ENCODE assay signal across 17 cellular contexts in genomic region chr20:63164681-63165537, GRCh38. TPM values are rescaled to one million over a fixed set of nuclear protein-coding genes. Genes with fewer than 3 reads are reported as not detected.
DNase-seq lines count a peak whose midpoint lies in the region; ATAC-seq and TF ChIP-seq lines count a peak whose summit lies in the region.
"Had no signal": no experiment of that assay in that cellular context is flagged by ENCODE, and none has a peak within 500 bp of the region (broad histone marks: within the 10 kb centered on the region; RNA-seq: fewer than 3 reads in every experiment).

No MANE protein-coding gene starts in this region.

- H3K27me3 ChIP-seq in BLaER1, result no peaks in the 10 kb centered on the region
- H3K27me3 ChIP-seq in BLaER1 treated with 17β-estradiol and CSF1 and Interleukin-3, amounts not matched to agents 10 nM and 100 nM, result peaks cover 0 to 34% (median 0%) of the 10 kb centered on the region in 11 experiments; a peak in 7 of 22 replicates
- peaks cover 2% of the 10 kb centered on the region for H3K27me3 ChIP-seq in neural progenitor cell
- no peaks in the 10 kb centered on the region for H3K27me3 ChIP-seq in uterus

- H3K27ac ChIP-seq in BLaER1 (peak overlapping the region; percentile 83), neural progenitor cell (no peak overlapping the region), uterus (no peak overlapping the region)
- H3K27ac ChIP-seq in BLaER1 treated with 17β-estradiol and CSF1 and Interleukin-3, amounts not matched to agents 10 nM and 100 nM, result peak overlapping the region in 5 of 11 experiments; percentile 9 to 54 (median 33); a peak in 6 of 22 replicates

- H3K4me1 Mint-ChIP-seq in glutamatergic neuron (ENCODE audit: low read depth, unreplicated experiment) (peaks cover 11% of the 10 kb centered on the region), neural progenitor cell (peaks cover 34% of the 10 kb centered on the region), type B pancreatic cell (ENCODE audit: unreplicated experiment) (no peaks in the 10 kb centered on the region)
- H3K4me1 Mint-ChIP-seq: CD14-positive monocyte; CD4-positive, alpha-beta memory T cell had no signal

- H3K27me3 Mint-ChIP-seq in glutamatergic neuron (ENCODE audit: unreplicated experiment), result peaks cover 5% of the 10 kb centered on the region
- peaks cover 16% of the 10 kb centered on the region for H3K27me3 Mint-ChIP-seq in neural progenitor cell (ENCODE audit: insufficient read depth, low read depth)
- H3K27me3 Mint-ChIP-seq in type B pancreatic cell, result peaks cover 40% of the 10 kb centered on the region

- H3K79me2 ChIP-seq in neural progenitor cell (ENCODE audit: low read depth), result no peaks in the 10 kb centered on the region

- peaks cover 14% of the 10 kb centered on the region for H3K9me3 Mint-ChIP-seq in glutamatergic neuron (ENCODE audit: unreplicated experiment)
- H3K9me3 Mint-ChIP-seq in neural progenitor cell, result no peaks in the 10 kb centered on the region
- H3K9me3 Mint-ChIP-seq in type B pancreatic cell, result no peaks in the 10 kb centered on the region
- H3K9me3 Mint-ChIP-seq: CD4-positive, alpha-beta memory T cell had no signal

- no peaks in the 10 kb centered on the region for H3K36me3 ChIP-seq in BLaER1
- H3K36me3 ChIP-seq in BLaER1 treated with 17β-estradiol and CSF1 and Interleukin-3, amounts not matched to agents 10 nM and 100 nM, result no peaks in the 10 kb centered on the region
- no peaks in the 10 kb centered on the region for H3K36me3 ChIP-seq in neural progenitor cell
- H3K36me3 ChIP-seq in uterus, result no peaks in the 10 kb centered on the region
- H3K36me3 ChIP-seq: BE2C had no signal

- H3K4me2 ChIP-seq in BLaER1, result peak overlapping the region; percentile 94
- H3K4me2 ChIP-seq in BLaER1 treated with 17β-estradiol and CSF1 and Interleukin-3, amounts not matched to agents 10 nM and 100 nM, result peak overlapping the region; percentile 54 to 99 (median 87)
- no peak overlapping the region for H3K4me2 ChIP-seq in neural progenitor cell
- H3K4me2 ChIP-seq: GM23338 had no signal

- intact Hi-C loops in uterus (cut with DNase I; ENCODE audit: low total_unique reads), result no loop called here

- peak overlapping the region; percentile 68 for H3K4me3 ChIP-seq in BLaER1
- peak overlapping the region in 2 of 10 experiments; percentile 57 to 60; a peak in 6 of 20 replicates for H3K4me3 ChIP-seq in BLaER1 treated with 17β-estradiol and CSF1 and Interleukin-3, amounts not matched to agents 10 nM and 100 nM
- H3K4me3 ChIP-seq in neural progenitor cell, result no peak overlapping the region
- H3K4me3 ChIP-seq in uterus, result no peak overlapping the region
- H3K4me3 ChIP-seq: GM23338 had no signal

- H2AFZ ChIP-seq in neural progenitor cell (replicated peaks), result no peak overlapping the region
- H2AFZ ChIP-seq: GM23338 had no signal

- H3K4me3 Mint-ChIP-seq in glutamatergic neuron (ENCODE audit: unreplicated experiment) (no peak overlapping the region), neural progenitor cell (no peak overlapping the region), type B pancreatic cell (no peak overlapping the region)
- H3K4me3 Mint-ChIP-seq: CD14-positive monocyte; CD4-positive, alpha-beta memory T cell; GM23338 had no signal

- peaks cover 6% of the 10 kb centered on the region for H3F3A ChIP-seq in neural progenitor cell (ENCODE audit: low read depth)

- H3K36me3 Mint-ChIP-seq in glutamatergic neuron (ENCODE audit: unreplicated experiment) (peaks cover 5% of the 10 kb centered on the region), neural progenitor cell (peaks cover 2% of the 10 kb centered on the region), type B pancreatic cell (no peaks in the 10 kb centered on the region)
- H3K36me3 Mint-ChIP-seq: CD14-positive monocyte; CD4-positive, alpha-beta memory T cell had no signal

- H3K4me1 ChIP-seq in BLaER1 (peaks cover 99% of the 10 kb centered on the region), neural progenitor cell (peaks cover 9% of the 10 kb centered on the region), uterus (no peaks in the 10 kb centered on the region)
- H3K4me1 ChIP-seq in BLaER1 treated with 17β-estradiol and CSF1 and Interleukin-3, amounts not matched to agents 10 nM and 100 nM, result peaks cover 45 to 98% (median 97%) of the 10 kb centered on the region in 10 experiments
- H3K4me1 ChIP-seq: BE2C had no signal

- no peak for TF ChIP-seq POLR2A in uterus (IDR thresholded peaks at IDR 0.05)

- no peak overlapping the region for H3K27ac Mint-ChIP-seq in glutamatergic neuron (ENCODE audit: unreplicated experiment)
- peak overlapping the region; percentile 82 for H3K27ac Mint-ChIP-seq in neural progenitor cell
- H3K27ac Mint-ChIP-seq in type B pancreatic cell, result no peak overlapping the region
- H3K27ac Mint-ChIP-seq: CD4-positive, alpha-beta memory T cell; GM23338 had no signal

- TF ChIP-seq CTCF in glutamatergic neuron (IDR thresholded peaks at IDR 0.05; ENCODE audit: partially characterized antibody, unreplicated experiment) (no peak), neural progenitor cell (IDR thresholded peaks at IDR 0.05) (no peak), type B pancreatic cell (conservative IDR thresholded peaks at IDR 0.05) (no peak), uterus (IDR thresholded peaks at IDR 0.05) (no peak)

- H4K20me1 ChIP-seq in BLaER1 (no peaks in the 10 kb centered on the region), neural progenitor cell (ENCODE audit: low read depth) (no peaks in the 10 kb centered on the region)
- H4K20me1 ChIP-seq in BLaER1 treated with 17β-estradiol and CSF1 and Interleukin-3, amounts not matched to agents 10 nM and 100 nM, result peaks cover 0 to 46% (median 0%) of the 10 kb centered on the region in 11 experiments; a peak in 5 of 22 replicates

- H3K9ac ChIP-seq in BLaER1 (peak overlapping the region; percentile 80), neural progenitor cell (no peak overlapping the region)
- peak overlapping the region in 4 of 11 experiments; percentile 58 to 74 (median 62); a peak in 7 of 22 replicates for H3K9ac ChIP-seq in BLaER1 treated with 17β-estradiol and CSF1 and Interleukin-3, amounts not matched to agents 10 nM and 100 nM

- H3K9me3 ChIP-seq in BLaER1 (no peaks in the 10 kb centered on the region), neural progenitor cell (ENCODE audit: low read depth) (no peaks in the 10 kb centered on the region), uterus (no peaks in the 10 kb centered on the region)
- no peaks in the 10 kb centered on the region for H3K9me3 ChIP-seq in BLaER1 treated with 17β-estradiol and CSF1 and Interleukin-3, amounts not matched to agents 10 nM and 100 nM (replicated peaks in 1 of 11)
- H3K9me3 ChIP-seq: BE2C had no signal

- no peak for ATAC-seq in HG02884 (IDR thresholded peaks at IDR 0.05; ENCODE audit: unreplicated experiment)
- ATAC-seq: GM23338 had no signal

- peak; percentile 5 for DNase-seq in glutamatergic neuron
- DNase-seq in neural progenitor cell (ENCODE audit: low spot score), result no peak
- no peak for DNase-seq in type B pancreatic cell (ENCODE audit: extremely low spot score, unreplicated experiment)
- no peak for DNase-seq in NCI-H1105 (lab: John Stamatoyannopoulos, UW)
- no peak for DNase-seq in uterus
- DNase-seq: ACHN, BE2C, DMS153, DMS79, GDM1, HCEC 1CT had no signal

RNA-seq across cellular contexts. Expression of gene YTHDF1, which starts 51.0 kb away (rescaled TPM):
- 43.3 TPM for total RNA-seq in glutamatergic neuron (ENCODE audit: unreplicated experiment)
- 26.8 and 28.1 TPM in 2 replicates for total RNA-seq in neural progenitor cell (ENCODE audit: low replicate concordance)
- total RNA-seq in type B pancreatic cell (ENCODE audit: low replicate concordance), result 50.4 and 55.6 TPM in 2 replicates
- 10 to 100 TPM; 17.9 to 35.8 (median 25.8) TPM for total RNA-seq in uterus
